In the genomic region with DNA sequence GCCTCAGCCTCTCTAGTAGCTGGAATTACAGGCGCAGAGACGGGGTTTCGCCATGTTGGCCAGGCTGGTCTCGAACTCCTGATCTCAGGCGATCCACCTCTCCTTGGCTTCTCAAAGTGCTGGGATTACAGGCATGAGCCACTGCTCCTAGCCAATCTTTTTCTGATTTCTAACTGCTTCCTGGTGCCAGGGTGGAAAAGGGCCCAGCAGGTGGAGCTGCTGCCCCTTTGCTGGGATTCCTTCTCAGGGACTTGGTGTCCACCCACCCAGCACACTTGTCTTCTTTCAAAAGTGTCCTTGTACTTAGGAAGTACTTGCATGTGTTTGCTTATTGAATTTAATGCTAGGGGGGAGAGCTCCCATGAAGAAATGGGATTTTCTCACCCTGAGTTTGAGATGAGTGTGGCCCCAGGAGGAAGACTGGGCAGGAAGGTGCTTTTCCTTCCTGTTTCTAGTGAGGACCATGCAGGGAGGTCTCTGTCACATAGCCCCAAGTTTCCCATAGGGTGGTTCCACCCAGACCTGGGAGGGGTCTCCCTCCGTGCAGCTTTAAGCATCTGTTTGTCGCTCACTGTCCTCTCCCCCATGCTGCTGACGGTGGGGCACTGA, we compare ENCODE assay signal across 8 cellular contexts. TPM values are rescaled to one million over a fixed set of nuclear protein-coding genes. Genes with fewer than 3 reads are reported as not detected.
A peak's percentile ranks its signal among the peaks of the same experiment; 100 is the strongest.
DNase-seq lines count a peak whose midpoint lies in the region; ATAC-seq and TF ChIP-seq lines count a peak whose summit lies in the region.

No MANE protein-coding gene starts in this region.

- peaks cover 19% of the 10 kb centered on the region for H3K36me3 Mint-ChIP-seq in activated naive CD8-positive, alpha-beta T cell treated with anti-CD3 and anti-CD28 coated beads for 36 hours
- H3K36me3 Mint-ChIP-seq in stimulated activated naive B cell treated with anti-CD40 and anti-IgM and Interleukin-4, amounts not matched to agents 10 μg/mL and 1 μg/mL and 100 μg/mL, for 72 hours: peaks cover 19 to 38% of the 10 kb centered on the region in 2 donors

- H3K27ac Mint-ChIP-seq in activated naive CD8-positive, alpha-beta T cell treated with anti-CD3 and anti-CD28 coated beads for 36 hours: no peak overlapping the region
- peak overlapping the region; percentile 39 for H3K27ac Mint-ChIP-seq in stimulated activated naive B cell treated with anti-CD40 and anti-IgM and Interleukin-4, amounts not matched to agents 10 μg/mL and 1 μg/mL and 100 μg/mL, for 72 hours

- H3K9me3 ChIP-seq in Karpas-422 (ENCODE audit: low read length): no peaks in the 10 kb centered on the region

- H3K36me3 ChIP-seq in Karpas-422 (ENCODE audit: insufficient read depth, low read length): peaks cover 17% of the 10 kb centered on the region

- H3K79me2 ChIP-seq in Karpas-422 (ENCODE audit: low read length): no peaks in the 10 kb centered on the region

- TF ChIP-seq CTCF in AG04449 (IDR thresholded peaks at IDR 0.05; ENCODE audit: insufficient read depth, low read length, missing control alignments): peak; percentile 82

- no peak for ATAC-seq in stimulated activated naive B cell treated with anti-CD40 and anti-IgM and Interleukin-4, amounts not matched to agents 10 μg/mL and 1 μg/mL and 100 μg/mL, for 72 hours (replicated peaks)
- no peak for ATAC-seq in HG02763 (IDR thresholded peaks at IDR 0.05; ENCODE audit: unreplicated experiment)

- H3K27me3 Mint-ChIP-seq in activated naive CD8-positive, alpha-beta T cell treated with anti-CD3 and anti-CD28 coated beads for 36 hours: no peaks in the 10 kb centered on the region
- H3K27me3 Mint-ChIP-seq in stimulated activated naive B cell treated with anti-CD40 and anti-IgM and Interleukin-4, amounts not matched to agents 10 μg/mL and 1 μg/mL and 100 μg/mL, for 72 hours: peaks cover 4 to 10% of the 10 kb centered on the region in 2 donors

- no peaks in the 10 kb centered on the region for H3K9me2 ChIP-seq in Karpas-422 (replicated peaks; ENCODE audit: insufficient read depth, low read length)

- peaks cover 11% of the 10 kb centered on the region for H3K4me1 ChIP-seq in Karpas-422 (ENCODE audit: low read length)

- in situ Hi-C loops in G401 (cut with HindIII; ENCODE audit: low sequenced_read_pairs): no loop called here

- no peaks in the 10 kb centered on the region for H3K9me3 Mint-ChIP-seq in activated naive CD8-positive, alpha-beta T cell treated with anti-CD3 and anti-CD28 coated beads for 36 hours
- no peaks in the 10 kb centered on the region for H3K9me3 Mint-ChIP-seq in stimulated activated naive B cell treated with anti-CD40 and anti-IgM and Interleukin-4, amounts not matched to agents 10 μg/mL and 1 μg/mL and 100 μg/mL, for 72 hours

- peaks cover 57% of the 10 kb centered on the region for H3K4me1 Mint-ChIP-seq in activated naive CD8-positive, alpha-beta T cell treated with anti-CD3 and anti-CD28 coated beads for 36 hours
- peaks cover 46 to 56% of the 10 kb centered on the region in 2 donors for H3K4me1 Mint-ChIP-seq in stimulated activated naive B cell treated with anti-CD40 and anti-IgM and Interleukin-4, amounts not matched to agents 10 μg/mL and 1 μg/mL and 100 μg/mL, for 72 hours

- no peak for DNase-seq in AG04449 (ENCODE audit: low read depth, low spot score)
- peak; percentile 48 for DNase-seq in G401 (ENCODE audit: low spot score)
- peak; percentile 60 for DNase-seq in NCI-H2196 (lab: John Stamatoyannopoulos, UW; ENCODE audit: unreplicated experiment)
- DNase-seq in activated naive CD8-positive, alpha-beta T cell treated with anti-CD3 and anti-CD28 coated beads for 36 hours: peak; percentile 46
- peak; percentile 64 for DNase-seq in iPS-NIHi7 (ENCODE audit: extremely low spot score)
- no peak for DNase-seq in stimulated activated naive B cell treated with anti-CD40 and anti-IgM and Interleukin-4, amounts not matched to agents 10 μg/mL and 1 μg/mL and 100 μg/mL, for 72 hours
- no peak for DNase-seq in Karpas-422

- no peaks in the 10 kb centered on the region for H3K27me3 ChIP-seq in Karpas-422 (ENCODE audit: low read length)

- H3K9ac ChIP-seq in Karpas-422 (ENCODE audit: low read length): no peak overlapping the region

- no peak overlapping the region for H3K4me3 Mint-ChIP-seq in activated naive CD8-positive, alpha-beta T cell treated with anti-CD3 and anti-CD28 coated beads for 36 hours
- no peak overlapping the region for H3K4me3 Mint-ChIP-seq in stimulated activated naive B cell treated with anti-CD40 and anti-IgM and Interleukin-4, amounts not matched to agents 10 μg/mL and 1 μg/mL and 100 μg/mL, for 72 hours

- H3K27ac ChIP-seq in Karpas-422 (ENCODE audit: low read length): no peak overlapping the region

- H3K4me2 ChIP-seq in Karpas-422 (ENCODE audit: low read depth, low read length, poor library complexity, severe bottlenecking): no peak overlapping the region

- 0 out of 2 replicates have a peak, but pooled peaks cover 12% of the 10 kb centered on the region for H4K20me1 ChIP-seq in Karpas-422 (ENCODE audit: insufficient read depth, low read depth, low read length)

- POLR2A ChIA-PET in AG04449 (lab: Yijun Ruan, JAX): no interaction called here

- H2AFZ ChIP-seq in Karpas-422 (ENCODE audit: low read length): no peak overlapping the region

- CTCF ChIA-PET in AG04449 (lab: Yijun Ruan, JAX): interaction anchor here (0.5 to 20.1 kb wide), 21 partner anchors 8 to 830 kb away, joined by 3 to 398 read pairs (median 5); a partner anchor contains a TSS

- no peak overlapping the region for H3K4me3 ChIP-seq in AG04449 (ENCODE audit: low read depth, low read length)
- no peak overlapping the region for H3K4me3 ChIP-seq in Karpas-422 (ENCODE audit: low read length)

RNA-seq across cellular contexts. Expression of a gene that starts 14.2 kb away (rescaled TPM):
- 60.5 and 134 TPM in 2 replicates for total RNA-seq in G401 (2014; rRNA removed; shearing (Covaris generic))
- total RNA-seq in activated naive CD8-positive, alpha-beta T cell treated with anti-CD3 and anti-CD28 coated beads for 36 hours: 10 to 100 TPM; 83.5 to 89.2 TPM
- 27.3 and 31.1 TPM in 2 replicates for total RNA-seq in Karpas-422 (2014; rRNA removed; shearing (Covaris generic); ENCODE audit: low replicate concordance)

RNA-seq across cellular contexts. Expression of a gene that starts 19.9 kb away (rescaled TPM):
- not detected in 2 replicates for total RNA-seq in G401 (2014; rRNA removed; shearing (Covaris generic))
- total RNA-seq in activated naive CD8-positive, alpha-beta T cell treated with anti-CD3 and anti-CD28 coated beads for 36 hours: under 1 TPM in 1 of 2 experiments, not detected in 1; 0.10 TPM
- 0.07 TPM in 1 of 2 replicates, not detected in the other for total RNA-seq in Karpas-422 (2014; rRNA removed; shearing (Covaris generic); ENCODE audit: low replicate concordance)

RNA-seq across cellular contexts. Expression of a gene that starts 21.4 kb away (rescaled TPM):
- total RNA-seq in G401 (2014; rRNA removed; shearing (Covaris generic)): 7.9 and 10.0 TPM in 2 replicates
- total RNA-seq in activated naive CD8-positive, alpha-beta T cell treated with anti-CD3 and anti-CD28 coated beads for 36 hours: 10 to 100 TPM; 26.5 to 27.7 TPM
- 4.6 and 10.7 TPM in 2 replicates for total RNA-seq in Karpas-422 (2014; rRNA removed; shearing (Covaris generic); ENCODE audit: low replicate concordance)

RNA-seq across cellular contexts. Expression of a gene that starts 36.9 kb away (rescaled TPM):
- 115 and 149 TPM in 2 replicates for total RNA-seq in G401 (2014; rRNA removed; shearing (Covaris generic))
- 100 to 1,000 TPM; 121 to 125 TPM for total RNA-seq in activated naive CD8-positive, alpha-beta T cell treated with anti-CD3 and anti-CD28 coated beads for 36 hours
- 56.8 and 124 TPM in 2 replicates for total RNA-seq in Karpas-422 (2014; rRNA removed; shearing (Covaris generic); ENCODE audit: low replicate concordance)

Comparison
In these comparisons a context has a peak if more than half of its experiments do, and no peak if none do; other contexts are left out.
1. DNase-seq: peak in G401 (single experiment), NCI-H2196 (single experiment), activated naive CD8-positive, alpha-beta T cell treated with anti-CD3 and anti-CD28 coated beads for 36 hours (single experiment) and iPS-NIHi7 (single experiment); none in AG04449 (single experiment), stimulated activated naive B cell treated with anti-CD40 and anti-IgM and Interleukin-4, amounts not matched to agents 10 μg/mL and 1 μg/mL and 100 μg/mL, for 72 hours (single experiment) and Karpas-422 (single experiment).